ENCODE assay signal across 9 cellular contexts in the genomic region with DNA sequence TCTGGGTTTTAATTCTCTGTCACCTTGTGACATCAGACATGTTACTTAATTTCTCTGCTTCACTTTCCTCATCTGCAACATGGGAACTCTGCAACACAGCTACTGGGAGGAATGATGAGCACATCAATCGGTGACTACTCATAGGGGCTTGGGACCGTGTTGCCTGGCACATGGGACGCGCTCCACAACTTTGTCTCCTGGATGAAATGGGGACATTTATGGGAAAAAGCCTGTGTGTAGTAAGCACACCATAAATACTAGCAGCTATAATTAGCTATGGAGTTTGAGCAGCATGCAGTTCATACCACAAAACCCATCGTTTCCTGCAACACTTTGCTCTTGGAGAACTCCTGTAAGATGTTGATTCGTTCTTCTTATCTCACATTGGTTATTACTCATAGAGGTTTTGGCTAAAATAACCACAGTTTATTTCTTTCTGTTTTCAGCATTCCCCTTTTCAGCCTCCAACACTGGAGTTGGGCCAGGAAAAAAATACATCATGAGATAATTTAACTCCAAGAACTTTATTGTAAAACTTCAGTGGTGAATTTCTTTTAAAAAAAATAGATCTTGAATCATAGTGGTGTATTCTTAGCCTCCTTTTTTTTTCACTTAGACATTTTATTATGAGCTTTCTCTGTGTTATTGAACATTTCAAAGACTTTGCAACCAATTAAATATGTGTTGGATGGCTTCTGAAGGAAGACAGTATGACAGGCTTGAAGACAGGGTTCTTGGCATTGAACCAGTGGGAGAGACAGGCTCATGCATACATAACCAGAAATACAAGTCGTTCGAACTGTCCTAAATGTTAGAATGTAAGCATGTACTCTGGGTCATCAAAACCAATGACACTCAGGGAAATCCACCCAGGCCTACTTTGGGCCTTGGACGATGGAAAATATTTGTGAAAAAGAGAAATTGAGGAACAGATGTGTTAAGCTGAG.
DNase-seq lines count a peak whose midpoint lies in the region; ATAC-seq, FAIRE-seq and TF ChIP-seq lines count a peak whose summit lies in the region.
"Had no signal": no experiment of that assay in that cellular context is flagged by ENCODE, and none has a peak within 500 bp of the region (broad histone marks: within the 10 kb centered on the region; RNA-seq: fewer than 3 reads in every experiment).

No MANE protein-coding gene starts in this region.

- in situ Hi-C loops in K562 (cut with MboI), result no loop called here

- TF ChIP-seq CTCF in K562 (IDR thresholded peaks at IDR 0.05 in 2 of 3, conservative IDR thresholded peaks at IDR 0.05 in 1 of 3; ENCODE audit: insufficient read depth in 2 of 3, low read depth in 1 of 3, low read length in 3 of 3) (no peak), mucosa of descending colon (IDR thresholded peaks at IDR 0.05) (no peak)

- no peaks in the 10 kb centered on the region for H3K79me2 ChIP-seq in K562 (ENCODE audit: control insufficient read depth, insufficient read depth, low read length)

- H3K27ac ChIP-seq in K562 (ENCODE audit: extremely low read depth, low read depth, low read length), result no peak overlapping the region
- H3K27ac ChIP-seq: 22Rv1 had no signal

- TF ChIP-seq EP300 in K562 (IDR thresholded peaks at IDR 0.05; ENCODE audit: low read length), result no peak

- TF ChIP-seq RAD21 in K562 (CRISPR knock-in tag; conservative IDR thresholded peaks at IDR 0.05 in 1 of 2, IDR thresholded peaks at IDR 0.05 in 1 of 2), result no peak

- CTCF ChIA-PET in K562 (lab: Yijun Ruan, JAX; ENCODE audit: low intra/inter-chr PET ratio), result no interaction called here

- H3K9me1 ChIP-seq in K562 (ENCODE audit: control insufficient read depth, insufficient read depth, low read length), result no peaks in the 10 kb centered on the region

- ATAC-seq in K562 (no peak), mucosa of descending colon (peak; percentile 66), GM21360 (IDR thresholded peaks at IDR 0.05; ENCODE audit: unreplicated experiment) (no peak)

- POLR2A ChIA-PET in K562 (lab: Yijun Ruan, JAX), result interaction anchor here (0.6 kb wide), 2 partner anchors 11 to 65 kb away, joined by 3 read pairs; no protein-coding TSS in a partner anchor

- WGBS in K562 (ENCODE audit: insufficient coverage, low coverage, missing lambda C conversion rate), result 1% methylated on average over 9 of the region's 9 CpGs

- H3K4me3 ChIP-seq in K562 (no peak overlapping the region), mucosa of descending colon (no peak overlapping the region)

- H3K9ac ChIP-seq in K562 (ENCODE audit: insufficient read depth in 1 of 2, low read depth in 2 of 2, low read length in 2 of 2), result no peak overlapping the region

- peaks cover 0 to 2% of the 10 kb centered on the region in 2 experiments; a peak in 2 of 5 replicates for H3K27me3 ChIP-seq in K562 (ENCODE audit: control insufficient read depth in 2 of 2, insufficient read depth in 2 of 2, low read length in 2 of 2)

- intact Hi-C loops in K562 (cut with micrococcal nuclease), result no loop called here
- intact Hi-C loops in mucosa of descending colon (cut with DNase I, micrococcal nuclease), result no loop called here

- no peaks in the 10 kb centered on the region for H4K20me1 ChIP-seq in K562 (replicated peaks; ENCODE audit: control insufficient read depth, insufficient read depth, low read length)

- no peak overlapping the region for H3K4me2 ChIP-seq in K562 (ENCODE audit: insufficient read depth, low read length)

- no peaks in the 10 kb centered on the region for H3K36me3 ChIP-seq in K562 (ENCODE audit: control insufficient read depth, insufficient read depth, low read length)
- no peaks in the 10 kb centered on the region for H3K36me3 ChIP-seq in mucosa of descending colon (ENCODE audit: low read depth)

- no TSS peak for BruUV-seq in K562 (replicated peaks; lab: Mats Ljungman, UMichigan)

- H3K9me3 ChIP-seq in K562 (replicated peaks; ENCODE audit: control insufficient read depth, insufficient read depth, low read depth, low read length) (no peaks in the 10 kb centered on the region), mucosa of descending colon (no peaks in the 10 kb centered on the region)

- DNase-seq in NK-92 treated with Interleukin-12 subunit alpha and Interleukin-12 subunit beta, amount 100 ng/mL, for 24 hours (lab: John Stamatoyannopoulos, UW), result peak; percentile 37
- DNase-seq in NK-92 (lab: John Stamatoyannopoulos, UW; ENCODE audit: unreplicated experiment) (no peak), MV-4-11 (lab: John Stamatoyannopoulos, UW) (peak; percentile 96), K562 (ENCODE audit: extremely low read depth in 1 of 4, low spot score in 3 of 4) (no peak), mucosa of descending colon (no peak), cerebellum (ENCODE audit: low spot score) (no peak), NCI-H748 (lab: John Stamatoyannopoulos, UW; ENCODE audit: unreplicated experiment) (no peak)

- H3K4me1 ChIP-seq in K562 (replicated peaks in 1 of 2; ENCODE audit: control insufficient read depth in 2 of 2, insufficient read depth in 2 of 2, low read length in 2 of 2), result no peaks in the 10 kb centered on the region; a peak in 1 of 5 replicates
- H3K4me1 ChIP-seq in mucosa of descending colon (ENCODE audit: low read depth), result peaks cover 9% of the 10 kb centered on the region

- TF ChIP-seq POLR2A in K562 (conservative IDR thresholded peaks at IDR 0.05), result no peak

- no peak for FAIRE-seq in K562 (lab: Jason Lieb, UNC)

- no peak overlapping the region for H2AFZ ChIP-seq in K562 (ENCODE audit: low read depth, low read length)

TF ChIP-seq in K562, 482 proteins besides CTCF, POLR2A, EP300 and RAD21:
- TF ChIP-seq PTBP1 (IDR thresholded peaks at IDR 0.05; ENCODE audit: low read depth, low read length) (no peak), SIN3A (IDR thresholded peaks at IDR 0.05; ENCODE audit: borderline replicate concordance in 2 of 2, control insufficient read depth in 1 of 2, low read depth in 2 of 2, low read length in 2 of 2) (no peak), PKNOX1 (IDR thresholded peaks at IDR 0.05) (no peak), ZNF174 (CRISPR knock-in tag; IDR thresholded peaks at IDR 0.05) (no peak), ZKSCAN1 (IDR thresholded peaks at IDR 0.05; ENCODE audit: low read depth, low read length) (no peak), C11orf30 (IDR thresholded peaks at IDR 0.05; ENCODE audit: low read depth) (no peak), GABPA (tag; conservative IDR thresholded peaks at IDR 0.05; ENCODE audit: low read depth) (no peak), TEAD2 (tag; IDR thresholded peaks at IDR 0.05) (no peak), NBN (IDR thresholded peaks at IDR 0.05; ENCODE audit: low read depth) (no peak), ADNP (tag; IDR thresholded peaks at IDR 0.05) (no peak), CEBPG (CRISPR knock-in tag; IDR thresholded peaks at IDR 0.05) (no peak), CEBPG (tag; conservative IDR thresholded peaks at IDR 0.05 in 1 of 2, IDR thresholded peaks at IDR 0.05 in 1 of 2) (0 out of 4 replicates have a peak, but pooled peaks of 1 of the 2 experiments have one; percentile 41), FOSL1 (tag; conservative IDR thresholded peaks at IDR 0.05) (peak; percentile 76), HNRNPUL1 (IDR thresholded peaks at IDR 0.05; ENCODE audit: low read length) (no peak), DACH1 (IDR thresholded peaks at IDR 0.05; ENCODE audit: partially characterized antibody) (no peak)

Comparison
In these comparisons a context has a peak if more than half of its experiments do, and no peak if none do; other contexts are left out.
1. DNase-seq: peak in NK-92 treated with Interleukin-12 subunit alpha and Interleukin-12 subunit beta, amount 100 ng/mL, for 24 hours (single experiment) and MV-4-11 (single experiment); none in NK-92 (single experiment), K562 (0 of 4), mucosa of descending colon (0 of 3), cerebellum (single experiment) and NCI-H748 (single experiment).